ENCODE assay signal across 8 cellular contexts in genomic region chr7:102439963-102440795, GRCh38. TPM values are rescaled to one million over a fixed set of nuclear protein-coding genes. Genes with fewer than 3 reads are reported as not detected.
A peak's percentile ranks its signal among the peaks of the same experiment; 100 is the strongest.
DNase-seq lines count a peak whose midpoint lies in the region; ATAC-seq and TF ChIP-seq lines count a peak whose summit lies in the region.
"Had no signal": no experiment of that assay in that cellular context is flagged by ENCODE, and none has a peak within 500 bp of the region (broad histone marks: within the 10 kb centered on the region; RNA-seq: fewer than 3 reads in every experiment).

No MANE protein-coding gene starts in this region.

- in situ Hi-C loops in ACHN (cut with HindIII; ENCODE audit: low pct_ligation_motif_present, low pct_unique_long_range_greater_than_20kb, low sequenced_read_pairs): no loop called here

- DNase-seq in ACHN (peak; percentile 89), left ventricle myocardium superior (peak; percentile 77), T-helper 9 cell (no peak)
- DNase-seq in activated CD4-positive, alpha-beta T cell treated with anti-CD3 and anti-CD28 coated beads for 48 hours: no peak
- no peak for DNase-seq in stimulated activated CD4-positive, alpha-beta T cell treated with anti-CD3 and anti-CD28 coated beads, Interleukin-4, amount 100 ng/mL, for 24 hours
- DNase-seq: CD4-positive, alpha-beta memory T cell; stimulated activated CD4-positive, alpha-beta T cell treated with anti-CD3 and anti-CD28 coated beads, Interleukin-4, amount 100 ng/mL, for 4 hours had no signal

- peak; percentile 85 for ATAC-seq in left ventricle myocardium superior

- intact Hi-C loops in left ventricle myocardium superior (cut with micrococcal nuclease): no loop called here

TF ChIP-seq in PFSK-1, 5 proteins besides CTCF, POLR2A, EP300 and RAD21:
- peak; percentile 70 for TF ChIP-seq FOXP2 (optimal IDR thresholded peaks at IDR 0.05; ENCODE audit: borderline replicate concordance, extremely low read depth, extremely low read length, insufficient read depth)
- TF ChIP-seq TAF1 (IDR thresholded peaks at IDR 0.05; ENCODE audit: borderline replicate concordance, insufficient read depth, low read length): no peak
TF ChIP-seq in PFSK-1: peak in this region for 1.

RNA-seq across cellular contexts. Expression of gene ORAI2, which starts 6.8 kb away (rescaled TPM):
- polyA plus RNA-seq in PFSK-1 (2012; ENCODE audit: insufficient read length, low read depth): 58.5 TPM
- total RNA-seq in left ventricle myocardium superior: 3.1 TPM

RNA-seq across cellular contexts. Expression of gene ALKBH4, which starts 24.5 kb away (rescaled TPM):
- 17.9 TPM for polyA plus RNA-seq in PFSK-1 (2012; ENCODE audit: insufficient read length, low read depth)
- 4.5 TPM for total RNA-seq in left ventricle myocardium superior

RNA-seq across cellular contexts. Expression of gene LRWD1, which starts 24.6 kb away (rescaled TPM):
- 65.6 TPM for polyA plus RNA-seq in PFSK-1 (2012; ENCODE audit: insufficient read length, low read depth)
- total RNA-seq in left ventricle myocardium superior: 10.4 TPM

RNA-seq across cellular contexts. Expression of gene POLR2J, which starts 38.5 kb away (rescaled TPM):
- 90.3 TPM for polyA plus RNA-seq in PFSK-1 (2012; ENCODE audit: insufficient read length, low read depth)
- total RNA-seq in left ventricle myocardium superior: 49.6 TPM

RNA-seq across cellular contexts. Expression of gene PRKRIP1, which starts 44.0 kb away (rescaled TPM):
- 33.8 TPM for polyA plus RNA-seq in PFSK-1 (2012; ENCODE audit: insufficient read length, low read depth)
- 11.8 TPM for total RNA-seq in left ventricle myocardium superior

Comparison
In these comparisons a context has a peak if more than half of its experiments do, and no peak if none do; other contexts are left out.
1. DNase-seq: peak in ACHN (single experiment) and left ventricle myocardium superior (single experiment); none in T-helper 9 cell (single experiment), activated CD4-positive, alpha-beta T cell treated with anti-CD3 and anti-CD28 coated beads for 48 hours (single experiment) and stimulated activated CD4-positive, alpha-beta T cell treated with anti-CD3 and anti-CD28 coated beads, Interleukin-4, amount 100 ng/mL, for 24 hours (single experiment).